Comparison of ENCODE assay signal across 30 cellular contexts in the genomic region with DNA sequence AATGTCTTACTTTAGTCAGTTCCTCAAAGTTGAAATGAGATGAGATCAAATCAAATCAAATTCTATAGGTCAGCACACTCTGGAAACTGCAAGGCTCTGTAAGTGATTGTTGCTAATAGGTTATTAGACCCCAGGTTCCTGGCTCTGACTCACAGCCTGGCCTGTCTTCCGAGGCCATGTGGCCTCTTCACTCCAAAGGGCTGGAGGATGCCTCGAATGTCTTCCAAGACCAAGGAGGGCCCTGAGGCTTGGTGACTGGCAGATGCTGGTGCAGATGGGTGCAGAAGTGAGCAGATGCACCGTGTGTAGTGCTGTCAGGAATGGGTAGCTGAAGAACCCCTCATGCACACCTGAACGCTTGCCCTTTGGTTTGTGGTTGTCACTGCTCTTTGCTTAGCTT.
"Had no signal": no experiment of that assay in that cellular context is flagged by ENCODE, and none has a peak within 500 bp of the region (broad histone marks: within the 10 kb centered on the region; RNA-seq: fewer than 3 reads in every experiment).

No MANE protein-coding gene starts in this region.

- H3K27me3 ChIP-seq: adrenal gland, cardiac muscle cell, colonic mucosa, gastroesophageal sphincter, hepatocyte, ovary, sigmoid colon, suprapubic skin had no signal

- H3K27ac ChIP-seq: adrenal gland, cardiac muscle cell, colonic mucosa, gastroesophageal sphincter, hepatocyte, ovary, prostate gland, sigmoid colon, suprapubic skin, tibial artery, VCaP had no signal

- H3K9me3 ChIP-seq: adrenal gland, colonic mucosa, gastroesophageal sphincter, ovary, prostate gland, sigmoid colon, suprapubic skin, tibial artery had no signal

- H2AFZ ChIP-seq: hepatocyte had no signal

- H3K9me3 Mint-ChIP-seq: activated naive CD8-positive, alpha-beta T cell treated with anti-CD3 and anti-CD28 coated beads for 36 hours; activated T-cell treated with anti-CD3 and anti-CD28 coated beads, Interleukin-2, amount 50 U/mL, for 72 hours; brain; mesothelial cell of epicardium; naive B cell; nephron progenitor cell had no signal

- H3K4me1 ChIP-seq: adrenal gland, colonic mucosa, gastroesophageal sphincter, prostate gland, sigmoid colon, suprapubic skin, tibial artery had no signal

- H3K36me3 ChIP-seq: adrenal gland, cardiac muscle cell, colonic mucosa, gastroesophageal sphincter, ovary, prostate gland, sigmoid colon, suprapubic skin, tibial artery had no signal

- ATAC-seq: activated T-cell treated with anti-CD3 and anti-CD28 coated beads, Interleukin-2, amount 50 U/mL, for 72 hours; gastroesophageal sphincter had no signal

- H3K4me2 ChIP-seq: hepatocyte had no signal

- H3K79me2 ChIP-seq: hepatocyte had no signal

- H3K27me3 Mint-ChIP-seq: activated naive CD8-positive, alpha-beta T cell treated with anti-CD3 and anti-CD28 coated beads for 36 hours had no signal

- H3K4me1 Mint-ChIP-seq: activated naive CD8-positive, alpha-beta T cell treated with anti-CD3 and anti-CD28 coated beads for 36 hours; nephron progenitor cell had no signal

- H3K36me3 Mint-ChIP-seq: activated naive CD8-positive, alpha-beta T cell treated with anti-CD3 and anti-CD28 coated beads for 36 hours; brain; mesothelial cell of epicardium; naive B cell had no signal

- H3K27ac Mint-ChIP-seq: activated naive CD8-positive, alpha-beta T cell treated with anti-CD3 and anti-CD28 coated beads for 36 hours; activated T-cell treated with anti-CD3 and anti-CD28 coated beads, Interleukin-2, amount 50 U/mL, for 72 hours; mesothelial cell of epicardium; naive B cell; nephron progenitor cell had no signal

- DNase-seq: activated CD4-positive, alpha-beta T cell treated with anti-CD3 and anti-CD28 coated beads for 4 hours; activated CD4-positive, alpha-beta T cell treated with anti-CD3 and anti-CD28 coated beads, Interleukin-2, amount 50 U/mL, for 4 hours; activated naive CD4-positive, alpha-beta T cell; activated naive CD8-positive, alpha-beta T cell treated with anti-CD3 and anti-CD28 coated beads for 36 hours; activated T-cell treated with anti-CD3 and anti-CD28 coated beads for 4 hours; activated T-cell treated with anti-CD3 and anti-CD28 coated beads, Interleukin-2, amount 50 U/mL, for 72 hours; adrenal gland; aorta; cerebellar nuclear complex; colonic mucosa; effector memory CD4-positive, alpha-beta T cell; naive B cell; nephron progenitor cell; ovary; retina; sigmoid colon; stimulated activated CD4-positive, alpha-beta T cell treated with anti-CD3 and anti-CD28 coated beads, Interleukin-1b, Interleukin-23, amount 100 ng/mL, for 48 hours; stimulated activated CD4-positive, alpha-beta T cell treated with anti-CD3 and anti-CD28 coated beads, Interleukin-4, amount 100 ng/mL, for 4 hours; stimulated activated CD8-positive, alpha-beta memory T cell treated with anti-CD3 and anti-CD28 coated beads, Interleukin-4, amount 100 ng/mL, for 48 hours; stimulated activated naive CD4-positive, alpha-beta T cell; T-helper 9 cell; tibial artery had no signal

- H3K4me3 ChIP-seq: adrenal gland, cardiac muscle cell, colonic mucosa, gastroesophageal sphincter, hepatocyte, ovary, prostate gland, sigmoid colon, suprapubic skin, tibial artery had no signal

- H3K4me3 Mint-ChIP-seq: activated naive CD8-positive, alpha-beta T cell treated with anti-CD3 and anti-CD28 coated beads for 36 hours; activated T-cell treated with anti-CD3 and anti-CD28 coated beads, Interleukin-2, amount 50 U/mL, for 72 hours; brain; mesothelial cell of epicardium; naive B cell; nephron progenitor cell had no signal
